17 cellular contexts compared by ENCODE assay signal in genomic region chr1:101338714-101339430, GRCh38.
A peak's percentile ranks its signal among the peaks of the same experiment; 100 is the strongest.
DNase-seq lines count a peak whose midpoint lies in the region; ATAC-seq and FAIRE-seq lines count a peak whose summit lies in the region.
"Had no signal": no experiment of that assay in that cellular context is flagged by ENCODE, and none has a peak within 500 bp of the region (broad histone marks: within the 10 kb centered on the region; RNA-seq: fewer than 3 reads in every experiment).

No MANE protein-coding gene starts in this region.

- no peak for DNase-seq in activated naive CD4-positive, alpha-beta T cell treated with anti-CD3 and anti-CD28 coated beads, Interleukin-2, amount 50 U/mL, for 72 hours (ENCODE audit: low spot score in 2 of 2)
- no peak for DNase-seq in activated naive CD4-positive, alpha-beta T cell treated with anti-CD3 and anti-CD28 coated beads, Interleukin-2, amount 50 U/mL, for 16 hours
- DNase-seq in NCI-H226 (peak; percentile 20), NCI-H1694 (lab: John Stamatoyannopoulos, UW) (no peak), NCI-H146 (lab: John Stamatoyannopoulos, UW) (no peak), HTR-8/SVneo (ENCODE audit: insufficient read length, low spot score) (no peak)
- DNase-seq: activated CD4-positive, alpha-beta T cell treated with anti-CD3 and anti-CD28 coated beads, Interleukin-2, amount 10 ng/mL, durations not matched to agents 7 days and 5 days; activated effector memory CD4-positive, alpha-beta T cell treated with Interleukin-2 at 50 U/mL for 16 hours; AML-193; hypothalamus; KBM-7; NCI-H2171 treated with DMSO at 0.1 percent for 48 hours; SJCRH30; T1000 had no signal

- H3K36me3 Mint-ChIP-seq in activated naive CD4-positive, alpha-beta T cell treated with anti-CD3 and anti-CD28 coated beads, Interleukin-2, amount 50 U/mL, for 72 hours: peaks cover 8 to 9% of the 10 kb centered on the region in 2 donors
- peaks cover 9% of the 10 kb centered on the region for H3K36me3 Mint-ChIP-seq in stimulated activated naive CD8-positive, alpha-beta T cell treated with anti-CD3 and anti-CD28 coated beads, Interleukin-15, Interleukin-2, amounts not matched to agents 100 ng/mL and 50 ng/mL, for 24 hours (ENCODE audit: low read depth)
- H3K36me3 Mint-ChIP-seq: brain had no signal

- H3K27me3 Mint-ChIP-seq in stimulated activated naive CD8-positive, alpha-beta T cell treated with anti-CD3 and anti-CD28 coated beads, Interleukin-15, Interleukin-2, amounts not matched to agents 100 ng/mL and 50 ng/mL, for 24 hours: peaks cover 8% of the 10 kb centered on the region

- peak overlapping the region; percentile 17 for H3K4me3 Mint-ChIP-seq in stimulated activated naive CD8-positive, alpha-beta T cell treated with anti-CD3 and anti-CD28 coated beads, Interleukin-15, Interleukin-2, amounts not matched to agents 100 ng/mL and 50 ng/mL, for 24 hours
- H3K4me3 Mint-ChIP-seq: activated CD4-positive, alpha-beta T cell treated with anti-CD3 and anti-CD28 coated beads, Interleukin-2, amount 10 ng/mL, durations not matched to agents 7 days and 5 days; brain had no signal

- no peak overlapping the region for H3K27ac Mint-ChIP-seq in activated naive CD4-positive, alpha-beta T cell treated with anti-CD3 and anti-CD28 coated beads, Interleukin-2, amount 50 U/mL, for 72 hours
- peak overlapping the region; percentile 43 for H3K27ac Mint-ChIP-seq in stimulated activated naive CD8-positive, alpha-beta T cell treated with anti-CD3 and anti-CD28 coated beads, Interleukin-15, Interleukin-2, amounts not matched to agents 100 ng/mL and 50 ng/mL, for 24 hours
- H3K27ac Mint-ChIP-seq: activated CD4-positive, alpha-beta T cell treated with anti-CD3 and anti-CD28 coated beads, Interleukin-2, amount 10 ng/mL, durations not matched to agents 7 days and 5 days; brain had no signal

- H3K4me1 Mint-ChIP-seq in stimulated activated naive CD8-positive, alpha-beta T cell treated with anti-CD3 and anti-CD28 coated beads, Interleukin-15, Interleukin-2, amounts not matched to agents 100 ng/mL and 50 ng/mL, for 24 hours (ENCODE audit: low read depth): peaks cover 22% of the 10 kb centered on the region

- ATAC-seq in activated naive CD4-positive, alpha-beta T cell treated with anti-CD3 and anti-CD28 coated beads, Interleukin-2, amount 50 U/mL, for 72 hours: peak; percentile 53 to 64
- ATAC-seq in esophagus mucosa: peak; percentile 43

- no peak for FAIRE-seq in HTR-8/SVneo (lab: Jason Lieb, UNC)

- peaks cover 10 to 13% of the 10 kb centered on the region in 2 donors for H3K9me3 Mint-ChIP-seq in activated naive CD4-positive, alpha-beta T cell treated with anti-CD3 and anti-CD28 coated beads, Interleukin-2, amount 50 U/mL, for 72 hours
- peaks cover 30% of the 10 kb centered on the region for H3K9me3 Mint-ChIP-seq in stimulated activated naive CD8-positive, alpha-beta T cell treated with anti-CD3 and anti-CD28 coated beads, Interleukin-15, Interleukin-2, amounts not matched to agents 100 ng/mL and 50 ng/mL, for 24 hours
